Comparison of ENCODE assay signal across 8 cellular contexts in the genomic region with DNA sequence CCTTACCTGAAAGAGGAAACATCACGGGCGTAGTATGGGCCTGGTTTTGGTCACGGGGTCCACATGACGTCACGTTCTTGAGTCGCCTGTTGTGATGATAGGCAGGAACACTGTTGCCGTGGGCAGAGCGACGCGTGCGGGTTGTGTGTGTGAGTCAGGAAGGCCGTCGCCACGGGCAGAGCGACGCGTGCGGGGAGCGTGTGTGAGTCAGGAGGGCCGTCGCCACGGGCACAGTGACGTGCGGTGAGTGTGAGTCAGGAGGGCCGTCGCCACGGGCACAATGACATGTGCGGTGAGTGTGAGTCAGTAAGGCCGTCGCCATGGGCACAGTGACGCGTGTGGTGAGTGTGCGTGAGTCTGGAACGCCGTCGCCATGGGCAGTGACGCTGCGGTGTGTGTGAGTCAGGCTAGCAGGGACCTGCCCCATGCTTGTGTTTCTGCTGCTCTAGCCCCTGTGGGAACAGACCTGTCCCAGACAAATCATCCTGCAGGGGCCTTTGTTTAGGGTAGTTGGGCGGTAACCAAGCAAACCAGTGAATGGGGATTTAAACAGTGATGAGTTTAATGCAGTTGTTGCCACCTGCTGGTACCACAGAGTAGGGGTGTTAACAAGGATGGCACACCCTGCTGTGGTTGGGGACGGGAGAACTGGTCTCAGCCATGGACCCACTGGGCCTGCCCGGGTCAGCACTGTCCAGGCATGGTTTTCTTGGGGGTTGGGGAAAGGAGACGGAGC. TPM values are rescaled to one million over a fixed set of nuclear protein-coding genes. Genes with fewer than 3 reads are reported as not detected.
A peak's percentile ranks its signal among the peaks of the same experiment; 100 is the strongest.
DNase-seq lines count a peak whose midpoint lies in the region; ATAC-seq and TF ChIP-seq lines count a peak whose summit lies in the region.

No MANE protein-coding gene starts in this region.

- no peak for TF ChIP-seq CTCF in CD4-positive, alpha-beta T cell (IDR thresholded peaks at IDR 0.05)
- peak; percentile 33 for TF ChIP-seq CTCF in NB4 (IDR thresholded peaks at IDR 0.05; ENCODE audit: low read depth, low read length)
- TF ChIP-seq CTCF in fibroblast of pulmonary artery (IDR thresholded peaks at IDR 0.05; ENCODE audit: low read length, missing control alignments): peak; percentile 21

- CTCF ChIA-PET in CD4-positive, alpha-beta T cell (lab: Charles Lee): interaction anchor here (1.0 to 1.8 kb wide), 3 partner anchors 9 to 242 kb away, joined by 3 to 4 read pairs (median 3); no protein-coding TSS in a partner anchor

- POLR2A ChIA-PET in CD4-positive, alpha-beta T cell (lab: Charles Lee): no interaction called here

- no peak overlapping the region for H3K27ac ChIP-seq in CD4-positive, alpha-beta T cell (ENCODE audit: low read depth, low read length)

- no peaks in the 10 kb centered on the region for H3K27me3 ChIP-seq in CD4-positive, alpha-beta T cell (ENCODE audit: control insufficient read depth, insufficient read depth, low read length)

- H3K9me3 Mint-ChIP-seq in CD4-positive, alpha-beta T cell: no peaks in the 10 kb centered on the region

- H3K27ac Mint-ChIP-seq in CD4-positive, alpha-beta T cell: peak overlapping the region; percentile 7

- TF ChIP-seq POLR2A in NB4 (IDR thresholded peaks at IDR 0.05; ENCODE audit: extremely low read depth, insufficient read length): no peak

- DNase-seq in CD4-positive, alpha-beta T cell: peak; percentile 32 to 79 (median 52)
- DNase-seq in NB4 (ENCODE audit: low read depth): peak; percentile 45
- DNase-seq in activated CD8-positive, alpha-beta memory T cell treated with anti-CD3 and anti-CD28 coated beads, Interleukin-2, amount 50 U/mL, for 24 hours (ENCODE audit: extremely low read depth): peak; percentile 44
- peak; percentile 93 for DNase-seq in fibroblast of pulmonary artery (ENCODE audit: low read depth)
- DNase-seq in stimulated activated CD4-positive, alpha-beta T cell treated with anti-CD3 and anti-CD28 coated beads, Interleukin-2, amount 100 ng/mL, for 48 hours: peak; percentile 59 to 68
- no peak for DNase-seq in GF-D8 (lab: John Stamatoyannopoulos, UW)
- DNase-seq in NCI-H2081 (lab: John Stamatoyannopoulos, UW): no peak

- H3K9me3 ChIP-seq in CD4-positive, alpha-beta T cell (ENCODE audit: control insufficient read depth, low read length): no peaks in the 10 kb centered on the region

- no peaks in the 10 kb centered on the region for H3K36me3 Mint-ChIP-seq in CD4-positive, alpha-beta T cell (ENCODE audit: low read depth)

- H3K4me3 ChIP-seq in NB4 (ENCODE audit: low read depth, low read length) (no peak overlapping the region), fibroblast of pulmonary artery (replicated peaks; ENCODE audit: low read depth, low read length) (no peak overlapping the region)

- H3K4me1 Mint-ChIP-seq in CD4-positive, alpha-beta T cell (ENCODE audit: low read depth): peaks cover 6% of the 10 kb centered on the region

- ATAC-seq in CD4-positive, alpha-beta T cell (ENCODE audit: poor library complexity): peak; percentile 81
- no peak for ATAC-seq in GM21423 (IDR thresholded peaks at IDR 0.05; ENCODE audit: unreplicated experiment)

- H3K4me3 Mint-ChIP-seq in CD4-positive, alpha-beta T cell: peak overlapping the region; percentile 1

- intact Hi-C loops in CD4-positive, alpha-beta T cell (cut with DNase I, micrococcal nuclease): no loop called here

- no peaks in the 10 kb centered on the region for H3K27me3 Mint-ChIP-seq in CD4-positive, alpha-beta T cell

RNA-seq across cellular contexts. Expression of a gene that starts 19.8 kb away (rescaled TPM):
- total RNA-seq in CD4-positive, alpha-beta T cell: under 1 TPM; 0.47 to 0.66 TPM

RNA-seq across cellular contexts. Expression of a gene that starts 19.9 kb away (rescaled TPM):
- 100 to 1,000 TPM; 109 TPM for total RNA-seq in CD4-positive, alpha-beta T cell

Comparison
In these comparisons a context has a peak if more than half of its experiments do, and no peak if none do; other contexts are left out.
1. DNase-seq: peak in CD4-positive, alpha-beta T cell (10 of 10), NB4 (single experiment), activated CD8-positive, alpha-beta memory T cell treated with anti-CD3 and anti-CD28 coated beads, Interleukin-2, amount 50 U/mL, for 24 hours (single experiment), fibroblast of pulmonary artery (single experiment) and stimulated activated CD4-positive, alpha-beta T cell treated with anti-CD3 and anti-CD28 coated beads, Interleukin-2, amount 100 ng/mL, for 48 hours (2 of 2); none in GF-D8 (single experiment) and NCI-H2081 (0 of 2).